Comparison of ENCODE assay signal across 19 cellular contexts in genomic region chr21:31203371-31204054, GRCh38.
DNase-seq lines count a peak whose midpoint lies in the region; ATAC-seq, FAIRE-seq and TF ChIP-seq lines count a peak whose summit lies in the region.
"Had no signal": no experiment of that assay in that cellular context is flagged by ENCODE, and none has a peak within 500 bp of the region (broad histone marks: within the 10 kb centered on the region; RNA-seq: fewer than 3 reads in every experiment).

No MANE protein-coding gene starts in this region.

- H3K27me3 ChIP-seq in mammary epithelial cell (ENCODE audit: insufficient read depth, low read length): no peaks in the 10 kb centered on the region
- no peaks in the 10 kb centered on the region for H3K27me3 ChIP-seq in tibial artery
- H3K27me3 ChIP-seq: gastroesophageal sphincter, ovary, suprapubic skin had no signal

- no peaks in the 10 kb centered on the region for H3K27me3 Mint-ChIP-seq in naive thymus-derived CD8-positive, alpha-beta T cell
- H3K27me3 Mint-ChIP-seq: activated naive CD8-positive, alpha-beta T cell; central memory CD8-positive, alpha-beta T cell had no signal

- H3K9me3 Mint-ChIP-seq in naive thymus-derived CD8-positive, alpha-beta T cell: no peaks in the 10 kb centered on the region
- H3K9me3 Mint-ChIP-seq: central memory CD8-positive, alpha-beta T cell had no signal

- TF ChIP-seq CTCF in mammary epithelial cell (conservative IDR thresholded peaks at IDR 0.05 in 1 of 2, IDR thresholded peaks at IDR 0.05 in 1 of 2; ENCODE audit: extremely low read depth in 1 of 2, insufficient read depth in 1 of 2, low read depth in 1 of 2, low read length in 2 of 2): no peak
- TF ChIP-seq CTCF in tibial artery (IDR thresholded peaks at IDR 0.05): no peak

- no peak for ATAC-seq in naive thymus-derived CD8-positive, alpha-beta T cell
- ATAC-seq: activated CD8-positive, alpha-beta T cell treated with anti-CD3 and anti-CD28 coated beads, Interleukin-2, amount 10 ng/mL, durations not matched to agents 7 days and 5 days; gastroesophageal sphincter had no signal

- no peaks in the 10 kb centered on the region for H3K79me2 ChIP-seq in mammary epithelial cell (ENCODE audit: insufficient read depth, low read length)

- BruUV-seq in mammary epithelial cell (replicated peaks; lab: Mats Ljungman, UMichigan): no TSS peak

- H2AFZ ChIP-seq in mammary epithelial cell (ENCODE audit: low read depth, low read length): no peak overlapping the region

- H3K27ac ChIP-seq in mammary epithelial cell (ENCODE audit: insufficient read depth, low read depth, low read length): no peak overlapping the region
- H3K27ac ChIP-seq in tibial artery: no peak overlapping the region
- H3K27ac ChIP-seq: gastroesophageal sphincter, ovary, suprapubic skin, WERI-Rb-1 had no signal

- no peak overlapping the region for H3K4me3 Mint-ChIP-seq in naive thymus-derived CD8-positive, alpha-beta T cell
- H3K4me3 Mint-ChIP-seq: activated CD8-positive, alpha-beta T cell treated with anti-CD3 and anti-CD28 coated beads, Interleukin-2, amount 10 ng/mL, durations not matched to agents 7 days and 5 days; activated naive CD8-positive, alpha-beta T cell; central memory CD8-positive, alpha-beta T cell had no signal

- in situ Hi-C loops in mammary epithelial cell (cut with MboI; ENCODE audit: low sequenced_read_pairs in 2 of 2): no loop called here

- FAIRE-seq in HTR-8/SVneo (lab: Jason Lieb, UNC): no peak

- POLR2A ChIA-PET in naive thymus-derived CD8-positive, alpha-beta T cell (lab: Charles Lee): no interaction called here

- H3K9me3 ChIP-seq in mammary epithelial cell (replicated peaks; ENCODE audit: insufficient read depth, low read length) (no peaks in the 10 kb centered on the region), tibial artery (no peaks in the 10 kb centered on the region)
- H3K9me3 ChIP-seq: gastroesophageal sphincter, ovary, suprapubic skin had no signal

- H3K9ac ChIP-seq in mammary epithelial cell (ENCODE audit: insufficient read depth, low read length): no peak overlapping the region

- H4K20me1 ChIP-seq in mammary epithelial cell (ENCODE audit: insufficient read depth, low read length): no peaks in the 10 kb centered on the region

- H3K4me1 ChIP-seq in mammary epithelial cell (ENCODE audit: insufficient read depth, low read length): peaks cover 7% of the 10 kb centered on the region
- no peaks in the 10 kb centered on the region for H3K4me1 ChIP-seq in tibial artery
- H3K4me1 ChIP-seq: gastroesophageal sphincter had no signal

- no peak overlapping the region for H3K27ac Mint-ChIP-seq in naive thymus-derived CD8-positive, alpha-beta T cell
- H3K27ac Mint-ChIP-seq: activated CD8-positive, alpha-beta T cell treated with anti-CD3 and anti-CD28 coated beads, Interleukin-2, amount 10 ng/mL, durations not matched to agents 7 days and 5 days; activated naive CD8-positive, alpha-beta T cell had no signal

- dilution Hi-C loops in mammary epithelial cell (cut with HindIII; ENCODE audit: low sequenced_read_pairs): no loop called here

- H3K4me1 Mint-ChIP-seq in naive thymus-derived CD8-positive, alpha-beta T cell: peaks cover 0 to 19% (median 4%) of the 10 kb centered on the region in 4 donors
- H3K4me1 Mint-ChIP-seq: central memory CD8-positive, alpha-beta T cell had no signal

- no peaks in the 10 kb centered on the region for H3K36me3 Mint-ChIP-seq in naive thymus-derived CD8-positive, alpha-beta T cell

- no peak overlapping the region for H3K4me3 ChIP-seq in mammary epithelial cell (replicated peaks in 1 of 3; ENCODE audit: insufficient read depth in 1 of 3, low read depth in 2 of 3, low read length in 3 of 3)
- H3K4me3 ChIP-seq in tibial artery: no peak overlapping the region
- H3K4me3 ChIP-seq: gastroesophageal sphincter, ovary, suprapubic skin had no signal

- intact Hi-C loops in mammary epithelial cell (cut with micrococcal nuclease): no loop called here
- intact Hi-C loops in tibial artery (cut with DNase I; ENCODE audit: low total_unique reads): no loop called here

- no peak overlapping the region for H3K4me2 ChIP-seq in mammary epithelial cell (ENCODE audit: insufficient read depth, low read depth, low read length)

- H3K36me3 ChIP-seq in mammary epithelial cell (ENCODE audit: insufficient read depth, low read length): peaks cover 3% of the 10 kb centered on the region
- no peaks in the 10 kb centered on the region for H3K36me3 ChIP-seq in tibial artery
- H3K36me3 ChIP-seq: gastroesophageal sphincter, ovary, suprapubic skin had no signal

- CTCF ChIA-PET in mammary epithelial cell (lab: Charles Lee; ENCODE audit: low non-redundant PET): no interaction called here

- WGBS in mammary epithelial cell (ENCODE audit: low coverage, missing lambda C conversion rate): 86% methylated on average over 7 of the region's 7 CpGs

- peak; percentile 18 for DNase-seq in AG20443 (ENCODE audit: low spot score)
- peak; percentile 6 for DNase-seq in HTR-8/SVneo (ENCODE audit: insufficient read length, low spot score)
- DNase-seq in mammary epithelial cell: peak; percentile 16
- DNase-seq in kidney tubule cell (ENCODE audit: low spot score): peak; percentile 40
- DNase-seq in naive thymus-derived CD8-positive, alpha-beta T cell: no peak
- no peak for DNase-seq in tibial artery
- no peak for DNase-seq in NCI-H526 (lab: John Stamatoyannopoulos, UW)
- no peak for DNase-seq in T1000 (lab: John Stamatoyannopoulos, UW)
- DNase-seq: activated CD8-positive, alpha-beta T cell treated with anti-CD3 and anti-CD28 coated beads, Interleukin-2, amount 10 ng/mL, durations not matched to agents 7 days and 5 days; activated T-cell treated with anti-CD3 and anti-CD28 coated beads, Interleukin-2, amount 50 U/mL, for 48 hours; NCI-H1417 treated with DMSO at 0.1 percent for 48 hours; NK-92 treated with Interleukin-12 subunit alpha and Interleukin-12 subunit beta, amount 100 ng/mL, for 24 hours; ovary; stimulated activated CD4-positive, alpha-beta T cell treated with anti-CD3 and anti-CD28 coated beads, Interleukin-4, amount 100 ng/mL, for 24 hours; WERI-Rb-1 had no signal

Comparison
In these comparisons a context has a peak if more than half of its experiments do, and no peak if none do; other contexts are left out.
1. DNase-seq: peak in AG20443 (single experiment), HTR-8/SVneo (single experiment), mammary epithelial cell (single experiment) and kidney tubule cell (single experiment); none in naive thymus-derived CD8-positive, alpha-beta T cell (0 of 10), tibial artery (0 of 2), NCI-H526 (0 of 2) and T1000 (single experiment).